1 cellular context compared by ENCODE assay signal in genomic region chr9:93096811-93097382, GRCh38.
TF ChIP-seq lines count a peak whose summit lies in the region.

No MANE protein-coding gene starts in this region.

TF ChIP-seq in GM23338, 12 proteins besides CTCF, POLR2A, EP300 and RAD21 (continued from another document):
- TF ChIP-seq ZNF462 (CRISPR knock-in tag; IDR thresholded peaks at IDR 0.05) (no peak), ETS1 (IDR thresholded peaks at IDR 0.05) (no peak), JUNB (IDR thresholded peaks at IDR 0.05; ENCODE audit: unreplicated experiment) (no peak), ZNF331 (CRISPR knock-in tag; IDR thresholded peaks at IDR 0.05; ENCODE audit: low read depth) (no peak)
